In genomic region chr6:52537001-52537753, GRCh38 we compare ENCODE assay signal across 8 cellular contexts. TPM values are rescaled to one million over a fixed set of nuclear protein-coding genes. Genes with fewer than 3 reads are reported as not detected.
DNase-seq lines count a peak whose midpoint lies in the region; ATAC-seq and TF ChIP-seq lines count a peak whose summit lies in the region.

No MANE protein-coding gene starts in this region.

- DNase-seq in HFFc6 (no peak), NCI-H69 (lab: John Stamatoyannopoulos, UW) (peak; percentile 52), natural killer cell (no peak), MG63 (no peak), NOMO-1 (lab: John Stamatoyannopoulos, UW; ENCODE audit: unreplicated experiment in 2 of 2) (no peak), CD1c-positive myeloid dendritic cell (ENCODE audit: extremely low spot score) (no peak)
- DNase-seq in activated CD4-positive, CD25-positive, alpha-beta regulatory T cell (lab: John Stamatoyannopoulos, UW) = no peak

- no peak overlapping the region for H3K4me3 ChIP-seq in MG63

- TF ChIP-seq CTCF in HFFc6 (IDR thresholded peaks at IDR 0.05) (no peak), natural killer cell (IDR thresholded peaks at IDR 0.05) (no peak)

- peak overlapping the region; percentile 89 for H3K27ac Mint-ChIP-seq in HFFc6
- H3K27ac Mint-ChIP-seq in natural killer cell = peak overlapping the region; percentile 34 to 68

- H3K4me3 Mint-ChIP-seq in HFFc6 = peak overlapping the region; percentile 83
- peak overlapping the region; percentile 28 for H3K4me3 Mint-ChIP-seq in natural killer cell

- no peaks in the 10 kb centered on the region for H3K9me3 ChIP-seq in MG63

- no peaks in the 10 kb centered on the region for H3K27me3 ChIP-seq in MG63

- intact Hi-C loops in natural killer cell (cut with micrococcal nuclease) = no loop called here

- no peaks in the 10 kb centered on the region; the same call in none of the 2 replicates for H3K27me3 Mint-ChIP-seq in HFFc6 (ENCODE audit: insufficient read depth)
- H3K27me3 Mint-ChIP-seq in natural killer cell (ENCODE audit: low read depth in 2 of 2) = no peaks in the 10 kb centered on the region

- peaks cover 94% of the 10 kb centered on the region for H3K36me3 ChIP-seq in MG63

- H3K9me3 Mint-ChIP-seq in HFFc6 (no peaks in the 10 kb centered on the region), natural killer cell (no peaks in the 10 kb centered on the region)

- H3K4me1 Mint-ChIP-seq in HFFc6 (ENCODE audit: low read depth) (peaks cover 100% of the 10 kb centered on the region), natural killer cell (peaks cover 51 to 61% of the 10 kb centered on the region in 2 donors)

- ATAC-seq in GM18858 (IDR thresholded peaks at IDR 0.05; ENCODE audit: unreplicated experiment) (peak; percentile 55), natural killer cell (peak; percentile 50 to 62 (median 58))

- peaks cover 52% of the 10 kb centered on the region for H3K36me3 Mint-ChIP-seq in HFFc6 (ENCODE audit: low read depth)
- no peaks in the 10 kb centered on the region for H3K36me3 Mint-ChIP-seq in natural killer cell

RNA-seq across cellular contexts. Expression of gene TRAM2, which starts 39.7 kb away (rescaled TPM):
- total RNA-seq in HFFc6 (2021; fragmentation: NEBNext Ultra II Directional; extraction: Animal tissue kit (Norgen Biotek cat#: 25700)) = 100 to 1,000 TPM; 191 to 235 (median 215) TPM
- total RNA-seq in natural killer cell = 10 to 100 TPM; 16.2 to 20.0 (median 19.2) TPM
- total RNA-seq in MG63 (2014; rRNA removed; shearing (Covaris generic); ENCODE audit: low replicate concordance) = 206 and 243 TPM in 2 replicates
